In genomic region chr11:46315033-46315738, GRCh38 we compare ENCODE assay signal across 8 cellular contexts. TPM values are rescaled to one million over a fixed set of nuclear protein-coding genes. Genes with fewer than 3 reads are reported as not detected.
DNase-seq lines count a peak whose midpoint lies in the region; ATAC-seq and TF ChIP-seq lines count a peak whose summit lies in the region.

No MANE protein-coding gene starts in this region.

- H3K27ac Mint-ChIP-seq in activated CD4-positive, alpha-beta T cell treated with anti-CD3 and anti-CD28 coated beads for 36 hours = no peak overlapping the region

- CTCF ChIA-PET in activated CD4-positive, alpha-beta T cell treated with anti-CD3 and anti-CD28 coated beads for 36 hours (lab: Charles Lee) = interaction anchor here (0.5 to 12.1 kb wide), 19 partner anchors 8 to 231 kb away, joined by 3 to 230 read pairs (median 4); no protein-coding TSS in a partner anchor

- no peaks in the 10 kb centered on the region for H3K9me3 ChIP-seq in colonic mucosa

- POLR2A ChIA-PET in activated CD4-positive, alpha-beta T cell treated with anti-CD3 and anti-CD28 coated beads for 36 hours (lab: Charles Lee) = interaction anchor here (0.6 kb wide), 1 partner anchor 64 kb away, joined by 4 read pairs; no protein-coding TSS in a partner anchor

- no peaks in the 10 kb centered on the region for H3K9me3 Mint-ChIP-seq in activated CD4-positive, alpha-beta T cell treated with anti-CD3 and anti-CD28 coated beads for 36 hours (ENCODE audit: low read depth)

- H3K27ac ChIP-seq in colonic mucosa = no peak overlapping the region

- TF ChIP-seq CTCF in colonic mucosa (IDR thresholded peaks at IDR 0.05) = peak; percentile 88

- intact Hi-C loops in Right ventricle myocardium inferior (cut with DNase I) (loop anchor here (2.0 to 10.0 kb wide), 2 partner anchors 74 to 190 kb away; partner anchors contain the start of gene PHF21A), cardiac septum (cut with DNase I) (no loop called here), colonic mucosa (cut with DNase I) (loop anchor here (2.0 kb wide), 1 partner anchor 68 kb away; no protein-coding TSS in a partner anchor)
- intact Hi-C loops in activated CD4-positive, alpha-beta T cell treated with anti-CD3 and anti-CD28 coated beads for 36 hours (cut with DNase I, micrococcal nuclease) = loop anchor here (1.0 to 10.0 kb wide), 7 partner anchors 68 to 440 kb away; partner anchors contain the start of gene PHF21A (in 2 of the 2)

- DNase-seq in Right ventricle myocardium inferior (ENCODE audit: missing footprints) (no peak), cardiac septum (ENCODE audit: low spot score) (no peak), NCI-H446 (lab: John Stamatoyannopoulos, UW) (peak; percentile 74 to 88), colonic mucosa (peak; percentile 84), medulla oblongata (ENCODE audit: extremely low spot score) (peak; percentile 53), globus pallidus (ENCODE audit: low spot score) (no peak)
- DNase-seq in activated CD4-positive, alpha-beta T cell treated with anti-CD3 and anti-CD28 coated beads for 36 hours = peak; percentile 86
- peak; percentile 46 to 72 for DNase-seq in stimulated activated CD8-positive, alpha-beta memory T cell treated with anti-CD3 and anti-CD28 coated beads, Interleukin-4, amount 100 ng/mL, for 4 hours (ENCODE audit: low read depth in 2 of 2, low spot score in 1 of 2)

- no peaks in the 10 kb centered on the region for H3K27me3 Mint-ChIP-seq in activated CD4-positive, alpha-beta T cell treated with anti-CD3 and anti-CD28 coated beads for 36 hours

- H3K9ac ChIP-seq in colonic mucosa (ENCODE audit: low read depth in 2 of 2, low read length in 2 of 2) = no peak overlapping the region

- H3K36me3 Mint-ChIP-seq in activated CD4-positive, alpha-beta T cell treated with anti-CD3 and anti-CD28 coated beads for 36 hours (ENCODE audit: low read depth) = no peaks in the 10 kb centered on the region

- H3K27me3 ChIP-seq in colonic mucosa = no peaks in the 10 kb centered on the region

- no peaks in the 10 kb centered on the region for H3K4me1 ChIP-seq in colonic mucosa

- peaks cover 16% of the 10 kb centered on the region for H3K4me1 Mint-ChIP-seq in activated CD4-positive, alpha-beta T cell treated with anti-CD3 and anti-CD28 coated beads for 36 hours

- peaks cover 22% of the 10 kb centered on the region for H3K36me3 ChIP-seq in colonic mucosa

- H3K4me3 ChIP-seq in colonic mucosa = no peak overlapping the region

- no peak overlapping the region for H3K4me3 Mint-ChIP-seq in activated CD4-positive, alpha-beta T cell treated with anti-CD3 and anti-CD28 coated beads for 36 hours

- peak; percentile 39 for ATAC-seq in Right ventricle myocardium inferior
- peak; percentile 81 for ATAC-seq in activated CD4-positive, alpha-beta T cell treated with anti-CD3 and anti-CD28 coated beads for 36 hours

RNA-seq across cellular contexts. Expression of gene DGKZ, which starts 32.1 kb away (rescaled TPM):
- 67.5 TPM for total RNA-seq in Right ventricle myocardium inferior
- total RNA-seq in cardiac septum = 66.8 TPM
- 100 to 1,000 TPM in 1 of 2 experiments, 10 to 100 TPM in 1; 87.6 to 101 TPM for total RNA-seq in activated CD4-positive, alpha-beta T cell treated with anti-CD3 and anti-CD28 coated beads for 36 hours
- total RNA-seq in colonic mucosa = 10 to 100 TPM; 42.7 to 83.8 TPM

RNA-seq across cellular contexts. Expression of gene CREB3L1, which starts 37.7 kb away (rescaled TPM):
- total RNA-seq in Right ventricle myocardium inferior (64.1 TPM), cardiac septum (8.6 TPM), colonic mucosa (100 to 1,000 TPM; 143 to 150 TPM)
- total RNA-seq in activated CD4-positive, alpha-beta T cell treated with anti-CD3 and anti-CD28 coated beads for 36 hours = under 1 TPM in 1 of 2 experiments, not detected in 1; 0.19 TPM

Comparison
In these comparisons a context has a peak if more than half of its experiments do, and no peak if none do; other contexts are left out.
1. DNase-seq: peak in NCI-H446 (2 of 2), activated CD4-positive, alpha-beta T cell treated with anti-CD3 and anti-CD28 coated beads for 36 hours (single experiment), colonic mucosa (single experiment), medulla oblongata (single experiment) and stimulated activated CD8-positive, alpha-beta memory T cell treated with anti-CD3 and anti-CD28 coated beads, Interleukin-4, amount 100 ng/mL, for 4 hours (2 of 2); none in Right ventricle myocardium inferior (single experiment), cardiac septum (single experiment) and globus pallidus (single experiment).